In genomic region chr16:70472786-70473433, GRCh38 we compare ENCODE assay signal across 22 cellular contexts. TPM values are rescaled to one million over a fixed set of nuclear protein-coding genes. Genes with fewer than 3 reads are reported as not detected.
DNase-seq lines count a peak whose midpoint lies in the region; ATAC-seq, FAIRE-seq and TF ChIP-seq lines count a peak whose summit lies in the region.
"Had no signal": no experiment of that assay in that cellular context is flagged by ENCODE, and none has a peak within 500 bp of the region (broad histone marks: within the 10 kb centered on the region; RNA-seq: fewer than 3 reads in every experiment).

No MANE protein-coding gene starts in this region.

- H3K27me3 ChIP-seq in BLaER1 treated with 17β-estradiol and CSF1 and Interleukin-3, amounts not matched to agents 10 nM and 100 nM, result peaks cover 0 to 11% (median 0%) of the 10 kb centered on the region in 11 experiments; a peak in 2 of 22 replicates
- no peaks in the 10 kb centered on the region for H3K27me3 ChIP-seq in H7 (ENCODE audit: control insufficient read depth, insufficient read depth, low read length)
- no peaks in the 10 kb centered on the region for H3K27me3 ChIP-seq in H1 (replicated peaks in 1 of 4; ENCODE audit: control insufficient read depth in 3 of 4, extremely low read depth in 1 of 4, insufficient read depth in 3 of 4, low read length in 3 of 4)
- no peaks in the 10 kb centered on the region for H3K27me3 ChIP-seq in psoas muscle (ENCODE audit: insufficient read depth in 3 of 3, low read length in 2 of 3)
- H3K27me3 ChIP-seq in foreskin keratinocyte, result no peaks in the 10 kb centered on the region
- no peaks in the 10 kb centered on the region for H3K27me3 ChIP-seq in CD8-positive, alpha-beta memory T cell (ENCODE audit: insufficient read depth, low read length, poor library complexity, severe bottlenecking)
- H3K27me3 ChIP-seq: SJCRH30 had no signal

- H4K5ac ChIP-seq in H1 (ENCODE audit: insufficient read length, low read depth, low read length), result no peak overlapping the region

- H3K14ac ChIP-seq in H1 (ENCODE audit: insufficient read length), result no peak overlapping the region

- H3K4ac ChIP-seq in H1 (replicated peaks; ENCODE audit: insufficient read length, low read depth, low read length), result no peak overlapping the region

- H3K23ac ChIP-seq in H1 (ENCODE audit: insufficient read length), result no peak overlapping the region

- no peaks in the 10 kb centered on the region for H3K27me3 Mint-ChIP-seq in CD8-positive, alpha-beta memory T cell

- WGBS in H1 (ENCODE audit: extremely low coverage in 1 of 2, insufficient coverage in 1 of 2, insufficient read length in 1 of 2, insufficient replicate concordance in 2 of 2, low coverage in 1 of 2, low lambda C conversion rate in 2 of 2, missing lambda C conversion rate in 1 of 2), 2 experiments, result 92% methylated on average over 26 of the region's 28 CpGs; no CpG with 5 or more reads in 1 of the 2 experiments
- 47 to 70% (median 51%) methylated on average over 27 to 28 of the region's 28 CpGs for WGBS in psoas muscle, 3 donors

- H2BK20ac ChIP-seq in H1 (ENCODE audit: low read length), result no peak overlapping the region

- no peaks in the 10 kb centered on the region for H3K4me1 Mint-ChIP-seq in CD8-positive, alpha-beta memory T cell

- POLR2A ChIA-PET in H1 (lab: Charles Lee; ENCODE audit: partially characterized antibody), result interaction anchor here (0.6 to 4.2 kb wide), 7 partner anchors 7 to 96 kb away, joined by 3 to 36 read pairs (median 4); partner anchors contain the start of genes COG4 and SF3B3
- POLR2A ChIA-PET in CD8-positive, alpha-beta memory T cell (lab: Charles Lee), result interaction anchor here (0.6 kb wide), 1 partner anchor 85 kb away, joined by 4 read pairs; no protein-coding TSS in a partner anchor

- ATAC-seq in psoas muscle (peak; percentile 40 to 71 (median 61)), foreskin keratinocyte (no peak), Right ventricle myocardium inferior (no peak)
- ATAC-seq: CD8-positive, alpha-beta T cell had no signal

- TF ChIP-seq CTCF in H1 (IDR thresholded peaks at IDR 0.05; ENCODE audit: control extremely low read depth in 1 of 3, insufficient read depth in 1 of 3, low read depth in 1 of 3, low read length in 3 of 3) (no peak), psoas muscle (IDR thresholded peaks at IDR 0.05) (peak; percentile 13), foreskin keratinocyte (conservative IDR thresholded peaks at IDR 0.05) (no peak)

- FAIRE-seq in H1 (lab: Jason Lieb, UNC), result no peak
- FAIRE-seq: A549, RCC 7860 had no signal

- no peaks in the 10 kb centered on the region for H3K23me2 ChIP-seq in H1 (ENCODE audit: low read depth, low read length)

- no peaks in the 10 kb centered on the region for H3K79me1 ChIP-seq in H1 (ENCODE audit: low read depth, low read length)

- peaks cover 0 to 58% (median 0%) of the 10 kb centered on the region in 11 experiments; a peak in 6 of 22 replicates for H4K20me1 ChIP-seq in BLaER1 treated with 17β-estradiol and CSF1 and Interleukin-3, amounts not matched to agents 10 nM and 100 nM
- H4K20me1 ChIP-seq in H1 (replicated peaks in 1 of 2; ENCODE audit: control insufficient read depth in 1 of 2, insufficient read depth in 2 of 2, low read length in 2 of 2), result peaks cover 0 to 2% of the 10 kb centered on the region in 2 experiments

- TF ChIP-seq POLR2A in H1 (IDR thresholded peaks at IDR 0.05; ENCODE audit: control extremely low read depth in 1 of 2, low read depth in 2 of 2, low read length in 2 of 2), result no peak

- no peak overlapping the region for H2BK120ac ChIP-seq in H1 (replicated peaks; ENCODE audit: low read depth, low read length)

- H3K4me3 Mint-ChIP-seq in CD8-positive, alpha-beta memory T cell, result no peak overlapping the region
- H3K4me3 Mint-ChIP-seq: CD8-positive, alpha-beta T cell; H9 had no signal

- H4K91ac ChIP-seq in H1 (replicated peaks; ENCODE audit: insufficient read length, low read length), result no peak overlapping the region

- H3K9me3 Mint-ChIP-seq in CD8-positive, alpha-beta memory T cell, result no peaks in the 10 kb centered on the region
- H3K9me3 Mint-ChIP-seq: CD8-positive, alpha-beta T cell; H9 had no signal

- CTCF ChIA-PET in H1 (lab: Charles Lee; ENCODE audit: partially characterized antibody), result interaction anchor here (0.8 to 13.6 kb wide), 14 partner anchors 12 to 136 kb away, joined by 3 to 180 read pairs (median 5); no protein-coding TSS in a partner anchor
- CTCF ChIA-PET in CD8-positive, alpha-beta memory T cell (lab: Charles Lee), result no interaction called here

- no peak overlapping the region for H2BK5ac ChIP-seq in H1 (ENCODE audit: low read depth, low read length)

- H2BK12ac ChIP-seq in H1 (ENCODE audit: low read depth, low read length), result no peak overlapping the region

- H3K79me2 ChIP-seq in H1 (ENCODE audit: control insufficient read depth in 1 of 2, insufficient read depth in 2 of 2, low read length in 2 of 2), result no peaks in the 10 kb centered on the region

- DNase-seq in H7 (peak; percentile 56), H1 (ENCODE audit: low read depth in 1 of 2, low spot score in 2 of 2) (no peak), psoas muscle (peak in 1 of 2 donors; percentile 83), foreskin keratinocyte (no peak), Right ventricle myocardium inferior (ENCODE audit: missing footprints) (no peak), DMS153 treated with DMSO at 0.1 percent for 48 hours (lab: John Stamatoyannopoulos, UW; ENCODE audit: unreplicated experiment) (no peak)
- DNase-seq in CD8-positive, alpha-beta memory T cell, result no peak
- DNase-seq: AML-193; CD8-positive, alpha-beta T cell; DND-41; H9; KG1; MM.1S; NCI-H2029; NCI-H446; NCI-H524 treated with DMSO at 0.1 percent for 48 hours; NCI-H774; SJCRH30 had no signal

- peaks cover 0 to 23% (median 4%) of the 10 kb centered on the region in 11 experiments; a peak in 9 of 22 replicates for H3K36me3 ChIP-seq in BLaER1 treated with 17β-estradiol and CSF1 and Interleukin-3, amounts not matched to agents 10 nM and 100 nM
- H3K36me3 ChIP-seq in H7 (replicated peaks; ENCODE audit: control insufficient read depth, insufficient read depth, low read length), result no peaks in the 10 kb centered on the region
- no peaks in the 10 kb centered on the region for H3K36me3 ChIP-seq in H1 (ENCODE audit: control insufficient read depth in 2 of 4, insufficient read depth in 4 of 4, low read length in 3 of 4)
- H3K36me3 ChIP-seq in psoas muscle (ENCODE audit: insufficient read depth in 1 of 2, low read depth in 1 of 2), result peaks cover 0 to 27% of the 10 kb centered on the region in 2 donors
- no peaks in the 10 kb centered on the region for H3K36me3 ChIP-seq in CD8-positive, alpha-beta memory T cell (ENCODE audit: insufficient read depth, low read length)
- H3K36me3 ChIP-seq: SJCRH30 had no signal

- H2BK15ac ChIP-seq in H1 (ENCODE audit: low read length), result no peak overlapping the region

- TF ChIP-seq EP300 in H1 (IDR thresholded peaks at IDR 0.05; ENCODE audit: borderline replicate concordance in 1 of 2, low read depth in 2 of 2, low read length in 2 of 2), result no peak

- no peak overlapping the region for H3K56ac ChIP-seq in H1 (replicated peaks; ENCODE audit: insufficient read length, low read depth, low read length)

- no peak overlapping the region for H2AFZ ChIP-seq in H1 (ENCODE audit: low read length)

- H4K8ac ChIP-seq in H1 (ENCODE audit: extremely low read depth, insufficient read depth, low read length), result peak overlapping the region; percentile 31; the same call in 1 of the 2 replicates

- H3K27ac ChIP-seq in BLaER1 treated with 17β-estradiol and CSF1 and Interleukin-3, amounts not matched to agents 10 nM and 100 nM, result no peak overlapping the region
- no peak overlapping the region for H3K27ac ChIP-seq in H1 (ENCODE audit: low read depth, low read length)
- H3K27ac ChIP-seq in psoas muscle, result peak overlapping the region; percentile 53
- no peak overlapping the region for H3K27ac ChIP-seq in foreskin keratinocyte
- no peak overlapping the region for H3K27ac ChIP-seq in CD8-positive, alpha-beta memory T cell (ENCODE audit: low read depth, low read length)
- H3K27ac ChIP-seq: A549, C4-2B, SJCRH30 had no signal

- H3K18ac ChIP-seq in H1 (ENCODE audit: extremely low read depth, low read length), result no peak overlapping the region

- peaks cover 14 to 40% (median 20%) of the 10 kb centered on the region in 10 experiments for H3K4me1 ChIP-seq in BLaER1 treated with 17β-estradiol and CSF1 and Interleukin-3, amounts not matched to agents 10 nM and 100 nM
- no peaks in the 10 kb centered on the region; a peak in 1 of 7 replicates for H3K4me1 ChIP-seq in H1 (replicated peaks in 1 of 4; ENCODE audit: control insufficient read depth in 3 of 4, insufficient read depth in 4 of 4, low read length in 3 of 4)
- peaks cover 23% of the 10 kb centered on the region for H3K4me1 ChIP-seq in psoas muscle
- peaks cover 20% of the 10 kb centered on the region for H3K4me1 ChIP-seq in foreskin keratinocyte
- H3K4me1 ChIP-seq in CD8-positive, alpha-beta memory T cell (ENCODE audit: insufficient read depth, low read length), result no peaks in the 10 kb centered on the region

- TF ChIP-seq RAD21 in H1 (IDR thresholded peaks at IDR 0.05 in 1 of 2, conservative IDR thresholded peaks at IDR 0.05 in 1 of 2; ENCODE audit: low read depth in 2 of 2, low read length in 2 of 2), result no peak

- no peak overlapping the region for H3K4me3 ChIP-seq in BLaER1 treated with 17β-estradiol and CSF1 and Interleukin-3, amounts not matched to agents 10 nM and 100 nM
- H3K4me3 ChIP-seq in H7 (ENCODE audit: insufficient read depth, low read depth, low read length) (no peak overlapping the region), H1 (ENCODE audit: extremely low read depth in 1 of 4, insufficient read depth in 2 of 4, low read depth in 3 of 4, low read length in 4 of 4) (no peak overlapping the region), psoas muscle (no peak overlapping the region)
- H3K4me3 ChIP-seq in CD8-positive, alpha-beta memory T cell (ENCODE audit: low read length), result no peak overlapping the region
- H3K4me3 ChIP-seq: A549, SJCRH30 had no signal

- no peak overlapping the region for H3K27ac Mint-ChIP-seq in CD8-positive, alpha-beta memory T cell
- H3K27ac Mint-ChIP-seq: CD8-positive, alpha-beta T cell had no signal

- intact Hi-C loops in psoas muscle (cut with DNase I), result loop anchor here (5.0 kb wide), 2 partner anchors 81 to 101 kb away; no protein-coding TSS in a partner anchor
- intact Hi-C loops in Right ventricle myocardium inferior (cut with DNase I), result no loop called here

- H3K9ac ChIP-seq in BLaER1 treated with 17β-estradiol and CSF1 and Interleukin-3, amounts not matched to agents 10 nM and 100 nM, result peak overlapping the region in 7 of 11 experiments; percentile 11 to 52 (median 38); a peak in 7 of 22 replicates
- no peak overlapping the region for H3K9ac ChIP-seq in H1 (replicated peaks in 1 of 4; ENCODE audit: extremely low read depth in 1 of 4, low read depth in 3 of 4, low read length in 3 of 4)

- H3K36me3 Mint-ChIP-seq in CD8-positive, alpha-beta memory T cell, result peaks cover 0 to 39% (median 0%) of the 10 kb centered on the region in 3 donors

- peak overlapping the region in 9 of 11 experiments; percentile 44 to 78 (median 57); a peak in 17 of 22 replicates for H3K4me2 ChIP-seq in BLaER1 treated with 17β-estradiol and CSF1 and Interleukin-3, amounts not matched to agents 10 nM and 100 nM
- no peak overlapping the region for H3K4me2 ChIP-seq in H1 (ENCODE audit: insufficient read depth in 1 of 2, low read depth in 2 of 2, low read length in 2 of 2)
- H3K4me2 ChIP-seq: A549 had no signal

- no peak overlapping the region for H2AK5ac ChIP-seq in H1 (ENCODE audit: low read depth, low read length)

- H3K9me3 ChIP-seq in BLaER1 treated with 17β-estradiol and CSF1 and Interleukin-3, amounts not matched to agents 10 nM and 100 nM (replicated peaks in 1 of 11), result no peaks in the 10 kb centered on the region
- H3K9me3 ChIP-seq in H1 (ENCODE audit: insufficient read depth in 2 of 2, low read depth in 1 of 2, low read length in 1 of 2) (no peaks in the 10 kb centered on the region), psoas muscle (no peaks in the 10 kb centered on the region)
- no peaks in the 10 kb centered on the region for H3K9me3 ChIP-seq in CD8-positive, alpha-beta memory T cell (ENCODE audit: low read length)
- H3K9me3 ChIP-seq: A549, SJCRH30 had no signal

RNA-seq across cellular contexts. Expression of gene FCSK, which starts 18.5 kb away (rescaled TPM):
- total RNA-seq in H7 (2014; rRNA removed; shearing (Covaris generic)), result 11.2 and 13.7 TPM in 2 replicates
- total RNA-seq in H1 (2021; fragmentation: NEBNext Ultra II Directional; extraction: Animal tissue kit (Norgen Biotek cat#: 25700)), result 3.4 and 4.6 TPM in 2 replicates
- polyA plus RNA-seq in H1 (2011; rRNA removed) (5.1 and 5.5 TPM in 2 replicates), psoas muscle (1 to 10 TPM; 5.7 to 8.0 (median 6.0) TPM), foreskin keratinocyte (5.7 and 6.2 TPM in 2 replicates)
- 4.4 TPM for polyA plus RNA-seq in H1 (2011; cell fraction: cytosol; rRNA removed)
- 16.1 TPM for polyA plus RNA-seq in H1 (2011; cell fraction: nucleus; rRNA removed)
- polyA plus RNA-seq in H1 (2012, experiment 1 of 2), result 4.1 to 5.8 TPM (median 4.7 TPM) in 4 replicates
- 3.7 TPM for polyA plus RNA-seq in H1 (2012, experiment 2 of 2)
- 2.4 TPM for polyA plus RNA-seq in H1 (2013, experiment 1 of 2)
- polyA plus RNA-seq in H1 (2013, experiment 2 of 2), result 2.2 TPM
- 3.7 and 3.9 TPM in 2 replicates for polyA minus RNA-seq in H1 (2011; rRNA and poly(A)+ RNA removed)
- polyA minus RNA-seq in H1 (2011; cell fraction: cytosol; rRNA and poly(A)+ RNA removed), result 5.1 TPM
- polyA minus RNA-seq in H1 (2011; cell fraction: nucleus; rRNA and poly(A)+ RNA removed), result 3.6 TPM
- total RNA-seq in psoas muscle (10 to 100 TPM in 2 of 4 donors, 1 to 10 TPM in 2; 4.9 to 11.0 (median 9.3) TPM), foreskin keratinocyte (7.6 and 8.4 TPM in 2 replicates), Right ventricle myocardium inferior (7.5 TPM)
- total RNA-seq in CD8-positive, alpha-beta memory T cell, result 10 to 100 TPM; 15.1 to 16.9 TPM
- 7.8 TPM for polyA plus RNA-seq in CD8-positive, alpha-beta memory T cell

RNA-seq across cellular contexts. Expression of gene ST3GAL2, which starts 34.0 kb away (rescaled TPM):
- total RNA-seq in H7 (2014; rRNA removed; shearing (Covaris generic)), result 62.7 and 64.1 TPM in 2 replicates
- 39.3 and 39.7 TPM in 2 replicates for total RNA-seq in H1 (2021; fragmentation: NEBNext Ultra II Directional; extraction: Animal tissue kit (Norgen Biotek cat#: 25700))
- 14.4 and 30.5 TPM in 2 replicates for polyA plus RNA-seq in H1 (2011; rRNA removed)
- 16.9 TPM for polyA plus RNA-seq in H1 (2011; cell fraction: cytosol; rRNA removed)
- 28.1 TPM for polyA plus RNA-seq in H1 (2011; cell fraction: nucleus; rRNA removed)
- polyA plus RNA-seq in H1 (2012, experiment 1 of 2), result 19.3 to 24.6 TPM (median 22.0 TPM) in 4 replicates
- 19.9 TPM for polyA plus RNA-seq in H1 (2012, experiment 2 of 2)
- 26.7 TPM for polyA plus RNA-seq in H1 (2013, experiment 1 of 2)
- polyA plus RNA-seq in H1 (2013, experiment 2 of 2), result 27.0 TPM
- polyA minus RNA-seq in H1 (2011; rRNA and poly(A)+ RNA removed), result 33.4 and 49.9 TPM in 2 replicates
- polyA minus RNA-seq in H1 (2011; cell fraction: cytosol; rRNA and poly(A)+ RNA removed), result 43.4 TPM
- 43.8 TPM for polyA minus RNA-seq in H1 (2011; cell fraction: nucleus; rRNA and poly(A)+ RNA removed)
- 10 to 100 TPM; 16.8 to 33.0 (median 22.6) TPM for total RNA-seq in psoas muscle
- 10 to 100 TPM in 1 of 3 donors, 1 to 10 TPM in 2; 7.0 to 19.8 (median 8.9) TPM for polyA plus RNA-seq in psoas muscle
- total RNA-seq in foreskin keratinocyte, result 12.3 and 12.5 TPM in 2 replicates
- polyA plus RNA-seq in foreskin keratinocyte, result 6.7 and 6.9 TPM in 2 replicates
- 25.6 TPM for total RNA-seq in Right ventricle myocardium inferior
- total RNA-seq in CD8-positive, alpha-beta memory T cell, result 10 to 100 TPM; 24.2 to 24.8 TPM
- polyA plus RNA-seq in CD8-positive, alpha-beta memory T cell, result 20.1 TPM

RNA-seq across cellular contexts. Expression of gene COG4, which starts 50.4 kb away (rescaled TPM):
- total RNA-seq in H7 (2014; rRNA removed; shearing (Covaris generic)), result 78.7 and 98.2 TPM in 2 replicates
- total RNA-seq in H1 (2021; fragmentation: NEBNext Ultra II Directional; extraction: Animal tissue kit (Norgen Biotek cat#: 25700)), result 46.1 and 52.2 TPM in 2 replicates
- polyA plus RNA-seq in H1 (2011; rRNA removed), result 50.2 and 54.7 TPM in 2 replicates
- 48.3 TPM for polyA plus RNA-seq in H1 (2011; cell fraction: cytosol; rRNA removed)
- 94.1 TPM for polyA plus RNA-seq in H1 (2011; cell fraction: nucleus; rRNA removed)
- polyA plus RNA-seq in H1 (2012, experiment 1 of 2), result 37.1 to 49.2 TPM (median 47.6 TPM) in 4 replicates
- polyA plus RNA-seq in H1 (2012, experiment 2 of 2), result 20.8 TPM
- 32.5 TPM for polyA plus RNA-seq in H1 (2013, experiment 1 of 2)
- 29.9 TPM for polyA plus RNA-seq in H1 (2013, experiment 2 of 2)
- polyA minus RNA-seq in H1 (2011; rRNA and poly(A)+ RNA removed), result 55.9 and 66.3 TPM in 2 replicates
- 29.0 TPM for polyA minus RNA-seq in H1 (2011; cell fraction: cytosol; rRNA and poly(A)+ RNA removed)
- 22.5 TPM for polyA minus RNA-seq in H1 (2011; cell fraction: nucleus; rRNA and poly(A)+ RNA removed)
- 10 to 100 TPM; 41.7 to 77.8 (median 64.9) TPM for total RNA-seq in psoas muscle
- polyA plus RNA-seq in psoas muscle, result 10 to 100 TPM; 29.1 to 80.3 (median 41.4) TPM
- 42.7 and 53.0 TPM in 2 replicates for total RNA-seq in foreskin keratinocyte
- polyA plus RNA-seq in foreskin keratinocyte, result 31.2 and 39.1 TPM in 2 replicates
- total RNA-seq in Right ventricle myocardium inferior, result 46.5 TPM
- total RNA-seq in CD8-positive, alpha-beta memory T cell, result 10 to 100 TPM; 50.7 to 51.9 TPM
- 48.9 TPM for polyA plus RNA-seq in CD8-positive, alpha-beta memory T cell

RNA-seq across cellular contexts. Expression of gene SF3B3, which starts 50.7 kb away (rescaled TPM):
- 222 and 313 TPM in 2 replicates for total RNA-seq in H7 (2014; rRNA removed; shearing (Covaris generic))
- total RNA-seq in H1 (2021; fragmentation: NEBNext Ultra II Directional; extraction: Animal tissue kit (Norgen Biotek cat#: 25700)), result 513 and 521 TPM in 2 replicates
- polyA plus RNA-seq in H1 (2011; rRNA removed) (241 and 261 TPM in 2 replicates), psoas muscle (100 to 1,000 TPM in 1 of 3 donors, 10 to 100 TPM in 2; 50.0 to 117 (median 59.9) TPM), foreskin keratinocyte (155 and 199 TPM in 2 replicates)
- 143 TPM for polyA plus RNA-seq in H1 (2011; cell fraction: cytosol; rRNA removed)
- 373 TPM for polyA plus RNA-seq in H1 (2011; cell fraction: nucleus; rRNA removed)
- polyA plus RNA-seq in H1 (2012, experiment 1 of 2), result 284 to 337 TPM (median 317 TPM) in 4 replicates
- polyA plus RNA-seq in H1 (2012, experiment 2 of 2), result 63.1 TPM
- 156 TPM for polyA plus RNA-seq in H1 (2013, experiment 1 of 2)
- polyA plus RNA-seq in H1 (2013, experiment 2 of 2), result 141 TPM
- polyA minus RNA-seq in H1 (2011; rRNA and poly(A)+ RNA removed), result 358 and 477 TPM in 2 replicates
- polyA minus RNA-seq in H1 (2011; cell fraction: cytosol; rRNA and poly(A)+ RNA removed), result 133 TPM
- polyA minus RNA-seq in H1 (2011; cell fraction: nucleus; rRNA and poly(A)+ RNA removed), result 217 TPM
- total RNA-seq in psoas muscle (100 to 1,000 TPM; 145 to 178 (median 157) TPM), foreskin keratinocyte (179 and 180 TPM in 2 replicates), Right ventricle myocardium inferior (131 TPM)
- total RNA-seq in CD8-positive, alpha-beta memory T cell, result 100 to 1,000 TPM; 605 to 642 TPM
- 134 TPM for polyA plus RNA-seq in CD8-positive, alpha-beta memory T cell

Comparison
In these comparisons a context has a peak if more than half of its experiments do, and no peak if none do; other contexts are left out.
1. H3K4me2 ChIP-seq: peak in BLaER1 treated with 17β-estradiol and CSF1 and Interleukin-3, amounts not matched to agents 10 nM and 100 nM (9 of 11); none in H1 (0 of 2).
2. H3K9ac ChIP-seq: peak in BLaER1 treated with 17β-estradiol and CSF1 and Interleukin-3, amounts not matched to agents 10 nM and 100 nM (7 of 11); none in H1 (0 of 4).
3. ATAC-seq: peak in psoas muscle (4 of 4); none in foreskin keratinocyte (single experiment) and Right ventricle myocardium inferior (single experiment).